Comparison of ENCODE assay signal across 19 cellular contexts in genomic region chr9:130074391-130075115, GRCh38. TPM values are rescaled to one million over a fixed set of nuclear protein-coding genes. Genes with fewer than 3 reads are reported as not detected.
A peak's percentile ranks its signal among the peaks of the same experiment; 100 is the strongest.
DNase-seq lines count a peak whose midpoint lies in the region; ATAC-seq and TF ChIP-seq lines count a peak whose summit lies in the region.
"Had no signal": no experiment of that assay in that cellular context is flagged by ENCODE, and none has a peak within 500 bp of the region (broad histone marks: within the 10 kb centered on the region; RNA-seq: fewer than 3 reads in every experiment).

No MANE protein-coding gene starts in this region.

- no peaks in the 10 kb centered on the region for H3K27me3 ChIP-seq in lower lobe of right lung (ENCODE audit: low read depth)
- H3K27me3 ChIP-seq in HAP-1 (ENCODE audit: low read depth), result no peaks in the 10 kb centered on the region
- no peaks in the 10 kb centered on the region for H3K27me3 ChIP-seq in vagina
- H3K27me3 ChIP-seq: stomach had no signal

- no peaks in the 10 kb centered on the region for H3K27me3 Mint-ChIP-seq in activated naive CD4-positive, alpha-beta T cell treated with anti-CD3 and anti-CD28 coated beads, Interleukin-2, amount 10 ng/mL, durations not matched to agents 7 days and 5 days
- no peaks in the 10 kb centered on the region for H3K27me3 Mint-ChIP-seq in activated T-helper 17 cell treated with anti-CD3 and anti-CD28 coated beads, Interleukin-2, amount 50 U/mL, for 72 hours
- no peaks in the 10 kb centered on the region for H3K27me3 Mint-ChIP-seq in stimulated activated naive B cell treated with anti-CD40 and anti-IgM and Interleukin-4, amounts not matched to agents 10 μg/mL and 1 μg/mL and 100 μg/mL, for 72 hours
- H3K27me3 Mint-ChIP-seq: CD4-positive, alpha-beta T cell had no signal

- intact Hi-C loops in lower lobe of right lung (cut with DNase I) (no loop called here), vagina (cut with DNase I) (no loop called here)

- in situ Hi-C loops in HAP-1 (cut with MboI; ENCODE audit: low sequenced_read_pairs), result no loop called here

- no peaks in the 10 kb centered on the region for H3K9me3 Mint-ChIP-seq in activated naive CD4-positive, alpha-beta T cell treated with anti-CD3 and anti-CD28 coated beads, Interleukin-2, amount 10 ng/mL, durations not matched to agents 7 days and 5 days
- H3K9me3 Mint-ChIP-seq in activated naive CD4-positive, alpha-beta T cell treated with anti-CD3 and anti-CD28 coated beads, Interleukin-2, amount 50 U/mL, for 72 hours, result no peaks in the 10 kb centered on the region
- H3K9me3 Mint-ChIP-seq in activated T-helper 17 cell treated with anti-CD3 and anti-CD28 coated beads, Interleukin-2, amount 50 U/mL, for 72 hours, result no peaks in the 10 kb centered on the region
- H3K9me3 Mint-ChIP-seq in stimulated activated naive B cell treated with anti-CD40 and anti-IgM and Interleukin-4, amounts not matched to agents 10 μg/mL and 1 μg/mL and 100 μg/mL, for 72 hours, result no peaks in the 10 kb centered on the region
- H3K9me3 Mint-ChIP-seq: CD4-positive, alpha-beta T cell had no signal

- H3K27ac Mint-ChIP-seq in activated naive CD4-positive, alpha-beta T cell treated with anti-CD3 and anti-CD28 coated beads, Interleukin-2, amount 10 ng/mL, durations not matched to agents 7 days and 5 days, result peak overlapping the region; percentile 52
- no peak overlapping the region for H3K27ac Mint-ChIP-seq in activated naive CD4-positive, alpha-beta T cell treated with anti-CD3 and anti-CD28 coated beads, Interleukin-2, amount 50 U/mL, for 72 hours
- H3K27ac Mint-ChIP-seq in activated T-helper 17 cell treated with anti-CD3 and anti-CD28 coated beads, Interleukin-2, amount 50 U/mL, for 72 hours, result peak overlapping the region; percentile 48
- H3K27ac Mint-ChIP-seq in stimulated activated naive B cell treated with anti-CD40 and anti-IgM and Interleukin-4, amounts not matched to agents 10 μg/mL and 1 μg/mL and 100 μg/mL, for 72 hours, result peak overlapping the region; percentile 31
- H3K27ac Mint-ChIP-seq: CD4-positive, alpha-beta T cell had no signal

- H3K36me3 Mint-ChIP-seq in activated naive CD4-positive, alpha-beta T cell treated with anti-CD3 and anti-CD28 coated beads, Interleukin-2, amount 10 ng/mL, durations not matched to agents 7 days and 5 days, result peaks cover 29% of the 10 kb centered on the region
- peaks cover 7 to 9% of the 10 kb centered on the region in 2 donors for H3K36me3 Mint-ChIP-seq in activated naive CD4-positive, alpha-beta T cell treated with anti-CD3 and anti-CD28 coated beads, Interleukin-2, amount 50 U/mL, for 72 hours
- H3K36me3 Mint-ChIP-seq in activated T-helper 17 cell treated with anti-CD3 and anti-CD28 coated beads, Interleukin-2, amount 50 U/mL, for 72 hours (ENCODE audit: low read depth), result peaks cover 48% of the 10 kb centered on the region
- peaks cover 23 to 34% of the 10 kb centered on the region in 2 donors for H3K36me3 Mint-ChIP-seq in stimulated activated naive B cell treated with anti-CD40 and anti-IgM and Interleukin-4, amounts not matched to agents 10 μg/mL and 1 μg/mL and 100 μg/mL, for 72 hours

- H3K4me3 ChIP-seq in lower lobe of right lung (no peak overlapping the region), HAP-1 (no peak overlapping the region), vagina (no peak overlapping the region)
- H3K4me3 ChIP-seq: lung, stomach had no signal

- no peak for ATAC-seq in activated naive CD4-positive, alpha-beta T cell treated with anti-CD3 and anti-CD28 coated beads, Interleukin-2, amount 50 U/mL, for 72 hours
- no peak for ATAC-seq in activated T-helper 17 cell treated with anti-CD3 and anti-CD28 coated beads, Interleukin-2, amount 50 U/mL, for 72 hours (replicated peaks)
- ATAC-seq in lower lobe of right lung (peak in 1 of 2 donors; percentile 46), GM21367 (IDR thresholded peaks at IDR 0.05; ENCODE audit: unreplicated experiment) (no peak)
- ATAC-seq in stimulated activated naive B cell treated with anti-CD40 and anti-IgM and Interleukin-4, amounts not matched to agents 10 μg/mL and 1 μg/mL and 100 μg/mL, for 72 hours (replicated peaks), result no peak

- no peak for TF ChIP-seq CTCF in lower lobe of right lung (IDR thresholded peaks at IDR 0.05)
- TF ChIP-seq CTCF in vagina (IDR thresholded peaks at IDR 0.05), result no peak

- no peak for DNase-seq in activated naive CD4-positive, alpha-beta T cell treated with anti-CD3 and anti-CD28 coated beads, Interleukin-2, amount 10 ng/mL, durations not matched to agents 7 days and 5 days
- DNase-seq in activated naive CD4-positive, alpha-beta T cell treated with anti-CD3 and anti-CD28 coated beads, Interleukin-2, amount 50 U/mL, for 72 hours (ENCODE audit: low spot score in 2 of 2), result no peak
- no peak for DNase-seq in lower lobe of right lung
- DNase-seq in stimulated activated naive B cell treated with anti-CD40 and anti-IgM and Interleukin-4, amounts not matched to agents 10 μg/mL and 1 μg/mL and 100 μg/mL, for 72 hours, result no peak
- no peak for DNase-seq in HAP-1 (ENCODE audit: low spot score in 2 of 2)
- no peak for DNase-seq in vagina (ENCODE audit: extremely low spot score in 2 of 2)
- DNase-seq: activated CD8-positive, alpha-beta memory T cell treated with anti-CD3 and anti-CD28 coated beads for 24 hours; activated gamma-delta T cell; CD4-positive, alpha-beta T cell; NCI-H1930; NCI-H524; occipital lobe; OCI-M1; stimulated activated CD4-positive, alpha-beta T cell treated with anti-CD3 and anti-CD28 coated beads, Interleukin-12 subunit alpha, Interleukin-12 subunit beta, amount 100 ng/mL, for 4 hours; stomach; WERI-Rb-1 had no signal

- H3K4me3 Mint-ChIP-seq in activated naive CD4-positive, alpha-beta T cell treated with anti-CD3 and anti-CD28 coated beads, Interleukin-2, amount 10 ng/mL, durations not matched to agents 7 days and 5 days, result no peak overlapping the region
- no peak overlapping the region for H3K4me3 Mint-ChIP-seq in activated T-helper 17 cell treated with anti-CD3 and anti-CD28 coated beads, Interleukin-2, amount 50 U/mL, for 72 hours
- no peak overlapping the region for H3K4me3 Mint-ChIP-seq in stimulated activated naive B cell treated with anti-CD40 and anti-IgM and Interleukin-4, amounts not matched to agents 10 μg/mL and 1 μg/mL and 100 μg/mL, for 72 hours
- H3K4me3 Mint-ChIP-seq: CD4-positive, alpha-beta T cell had no signal

- no peak for TF ChIP-seq POLR2A in vagina (IDR thresholded peaks at IDR 0.05)

- H3K4me1 ChIP-seq in lower lobe of right lung (peaks cover 33% of the 10 kb centered on the region), HAP-1 (no peaks in the 10 kb centered on the region), vagina (peaks cover 26% of the 10 kb centered on the region)

- H3K9me3 ChIP-seq in lower lobe of right lung (no peaks in the 10 kb centered on the region), HAP-1 (no peaks in the 10 kb centered on the region), vagina (no peaks in the 10 kb centered on the region)
- H3K9me3 ChIP-seq: stomach had no signal

- peaks cover 43% of the 10 kb centered on the region for H3K36me3 ChIP-seq in lower lobe of right lung
- peaks cover 22% of the 10 kb centered on the region for H3K36me3 ChIP-seq in HAP-1 (replicated peaks)
- H3K36me3 ChIP-seq in vagina, result peaks cover 0 to 26% of the 10 kb centered on the region in 2 donors

- CTCF ChIA-PET in activated naive CD4-positive, alpha-beta T cell treated with anti-CD3 and anti-CD28 coated beads, Interleukin-2, amount 10 ng/mL, durations not matched to agents 7 days and 5 days (lab: Charles Lee), result no interaction called here

- H3K27ac ChIP-seq in lower lobe of right lung (peak overlapping the region; percentile 32), vagina (no peak overlapping the region)
- H3K27ac ChIP-seq: WERI-Rb-1 had no signal

- peaks cover 18% of the 10 kb centered on the region for H3K4me1 Mint-ChIP-seq in activated naive CD4-positive, alpha-beta T cell treated with anti-CD3 and anti-CD28 coated beads, Interleukin-2, amount 10 ng/mL, durations not matched to agents 7 days and 5 days
- H3K4me1 Mint-ChIP-seq in activated T-helper 17 cell treated with anti-CD3 and anti-CD28 coated beads, Interleukin-2, amount 50 U/mL, for 72 hours, result peaks cover 15% of the 10 kb centered on the region
- H3K4me1 Mint-ChIP-seq in stimulated activated naive B cell treated with anti-CD40 and anti-IgM and Interleukin-4, amounts not matched to agents 10 μg/mL and 1 μg/mL and 100 μg/mL, for 72 hours, result peaks cover 11 to 23% of the 10 kb centered on the region in 2 donors

RNA-seq across cellular contexts. Expression of gene GPR107, which starts 20.8 kb away (rescaled TPM):
- 10 to 100 TPM; 23.1 to 41.8 TPM for total RNA-seq in activated naive CD4-positive, alpha-beta T cell treated with anti-CD3 and anti-CD28 coated beads, Interleukin-2, amount 50 U/mL, for 72 hours
- total RNA-seq in activated T-helper 17 cell treated with anti-CD3 and anti-CD28 coated beads, Interleukin-2, amount 50 U/mL, for 72 hours, result 10 to 100 TPM; 28.1 to 32.6 TPM
- total RNA-seq in lower lobe of right lung, result 43.0 TPM
- total RNA-seq in vagina, result 25.5 TPM

RNA-seq across cellular contexts. Expression of gene FNBP1, which starts 31.6 kb away (rescaled TPM):
- total RNA-seq in activated naive CD4-positive, alpha-beta T cell treated with anti-CD3 and anti-CD28 coated beads, Interleukin-2, amount 50 U/mL, for 72 hours, result 100 to 1,000 TPM; 183 to 199 TPM
- total RNA-seq in activated T-helper 17 cell treated with anti-CD3 and anti-CD28 coated beads, Interleukin-2, amount 50 U/mL, for 72 hours, result 100 to 1,000 TPM; 173 to 492 TPM
- total RNA-seq in lower lobe of right lung (61.1 TPM), vagina (47.1 TPM)

Comparison
In these comparisons a context has a peak if more than half of its experiments do, and no peak if none do; other contexts are left out.
1. H3K27ac Mint-ChIP-seq: peak in activated naive CD4-positive, alpha-beta T cell treated with anti-CD3 and anti-CD28 coated beads, Interleukin-2, amount 10 ng/mL, durations not matched to agents 7 days and 5 days (single experiment), activated T-helper 17 cell treated with anti-CD3 and anti-CD28 coated beads, Interleukin-2, amount 50 U/mL, for 72 hours (single experiment) and stimulated activated naive B cell treated with anti-CD40 and anti-IgM and Interleukin-4, amounts not matched to agents 10 μg/mL and 1 μg/mL and 100 μg/mL, for 72 hours (single experiment); none in activated naive CD4-positive, alpha-beta T cell treated with anti-CD3 and anti-CD28 coated beads, Interleukin-2, amount 50 U/mL, for 72 hours (0 of 2).